30 cellular contexts compared by ENCODE assay signal in the genomic region with DNA sequence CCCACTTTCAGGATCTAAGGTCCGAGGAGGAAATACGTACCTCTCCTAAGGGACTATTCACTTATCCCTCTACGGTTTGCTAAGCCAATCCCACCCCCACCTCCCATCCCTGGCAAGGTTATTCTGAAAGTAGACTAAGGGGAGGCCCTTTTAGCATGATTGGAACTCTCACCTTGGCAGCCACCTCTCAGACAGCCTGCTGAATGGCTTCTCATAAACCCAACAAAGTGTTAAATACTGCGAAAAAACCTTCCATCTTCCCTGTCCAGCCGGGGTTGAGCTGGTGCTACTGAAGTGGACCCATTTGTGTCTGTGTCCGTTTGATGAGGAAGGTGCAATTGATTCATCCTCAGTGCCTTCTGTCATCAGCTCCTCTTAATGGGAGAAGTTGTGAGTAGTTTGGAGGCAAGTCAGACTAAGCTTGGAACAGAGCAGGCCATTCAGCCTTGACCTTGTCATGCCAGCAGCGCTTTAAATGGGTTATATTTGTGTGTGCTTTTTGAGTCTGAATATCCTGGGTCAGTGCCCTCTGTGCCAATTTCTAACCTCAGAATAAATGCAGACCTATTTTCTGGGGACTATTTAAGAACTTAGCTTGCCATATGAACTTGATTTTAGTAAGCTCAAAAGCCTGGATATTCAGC.
"Had no signal": no experiment of that assay in that cellular context is flagged by ENCODE, and none has a peak within 500 bp of the region (broad histone marks: within the 10 kb centered on the region; RNA-seq: fewer than 3 reads in every experiment).

No MANE protein-coding gene starts in this region.

- H3K9ac ChIP-seq: SK-N-SH had no signal

- H3K27ac ChIP-seq: brain microvascular endothelial cell, PC-9, SJSA1 had no signal

- H3K36me3 Mint-ChIP-seq: activated CD4-positive, alpha-beta memory T cell treated with anti-CD3 and anti-CD28 coated beads for 36 hours; activated naive CD4-positive, alpha-beta T cell treated with anti-CD3 and anti-CD28 coated beads, Interleukin-2, amount 50 U/mL, for 72 hours had no signal

- H3K27me3 Mint-ChIP-seq: activated B cell treated with CpG ODN at 0.5 μM for 24 hours; activated CD4-positive, alpha-beta memory T cell treated with anti-CD3 and anti-CD28 coated beads for 36 hours had no signal

- ATAC-seq: activated naive CD4-positive, alpha-beta T cell treated with anti-CD3 and anti-CD28 coated beads, Interleukin-2, amount 50 U/mL, for 72 hours; activated T-cell treated with anti-CD3 and anti-CD28 coated beads, Interleukin-2, amount 50 U/mL, for 4 hours; K562 had no signal

- H3K9me3 ChIP-seq: SJSA1, SK-N-SH had no signal

- H3K4me3 ChIP-seq: K562, PC-9, SJSA1 had no signal

- H3K36me3 ChIP-seq: brain microvascular endothelial cell, SJSA1 had no signal

- DNase-seq: activated B cell treated with CpG ODN at 0.5 μM for 24 hours; activated CD4-positive, alpha-beta memory T cell treated with anti-CD3 and anti-CD28 coated beads for 36 hours; activated CD4-positive, alpha-beta T cell treated with anti-CD3 and anti-CD28 coated beads for 4 hours; activated CD4-positive, alpha-beta T cell treated with anti-CD3 and anti-CD28 coated beads, Interleukin-2, amount 50 U/mL, for 1 hour; activated CD4-positive, CD25-positive, alpha-beta regulatory T cell treated with anti-CD3 and anti-CD28 coated beads, Interleukin-2, amount 50 U/mL, for 72 hours; activated CD8-positive, alpha-beta memory T cell treated with anti-CD3 and anti-CD28 coated beads, Interleukin-2, amount 50 U/mL, for 4 hours; activated gamma-delta T cell treated with Interleukin-2 at 50 U/mL for 16 hours; activated naive CD4-positive, alpha-beta T cell treated with anti-CD3 and anti-CD28 coated beads for 36 hours; activated T-cell treated with anti-CD3 and anti-CD28 coated beads for 4 hours; activated T-cell treated with anti-CD3 and anti-CD28 coated beads, Interleukin-2, amount 50 U/mL, for 4 hours; aorta; brain microvascular endothelial cell; caudate nucleus; IMR-90; NCI-H1105 treated with DMSO at 0.1 percent for 48 hours; NCI-H1436; NCI-H1694; NCI-H1930; NCI-H2081 treated with DMSO at 0.1 percent for 48 hours; NCI-H345; NCI-H524 treated with DMSO at 0.1 percent for 48 hours; PC-9; SHP77 treated with DMSO at 0.1 percent for 48 hours; SK-N-SH had no signal

- H3K4me2 ChIP-seq: PC-9, SK-N-SH had no signal

- H2AFZ ChIP-seq: PC-9 had no signal

- H3K4me1 Mint-ChIP-seq: activated B cell treated with CpG ODN at 0.5 μM for 24 hours had no signal

- H3K9me2 ChIP-seq: SK-N-SH had no signal

- H3K9me3 Mint-ChIP-seq: activated T-helper 1 cell treated with anti-CD3 and anti-CD28 coated beads, Interleukin-12 subunit alpha, Interleukin-12 subunit beta, Interleukin-2, Interleukin-4 antibody, amounts not matched to agents 30 ng/mL and 10 ng/mL and 1 ng/mL, durations not matched to agents 14 hours and 24 hours and 36 hours; T-helper 1 cell treated with Interleukin-12 subunit alpha and Interleukin-12 subunit beta and Interleukin-4 antibody, amounts not matched to agents 30 μg/mL and 1 μg/mL, for 36 hours; T-helper 2 cell treated with Interferon-gamma antibody and Interleukin-4, amounts not matched to agents 5 μg/mL and 100 μg/mL, for 36 hours had no signal

- H3K27ac Mint-ChIP-seq: activated B cell treated with CpG ODN at 0.5 μM for 24 hours; activated CD4-positive, alpha-beta memory T cell treated with anti-CD3 and anti-CD28 coated beads for 36 hours; activated naive CD4-positive, alpha-beta T cell treated with anti-CD3 and anti-CD28 coated beads for 36 hours; activated naive CD4-positive, alpha-beta T cell treated with anti-CD3 and anti-CD28 coated beads, Interleukin-2, amount 50 U/mL, for 72 hours; activated T-helper 1 cell treated with anti-CD3 and anti-CD28 coated beads, Interleukin-12 subunit alpha, Interleukin-12 subunit beta, Interleukin-2, Interleukin-4 antibody, amounts not matched to agents 30 ng/mL and 10 ng/mL and 1 ng/mL, durations not matched to agents 14 hours and 24 hours and 36 hours; T-helper 1 cell treated with Interleukin-12 subunit alpha and Interleukin-12 subunit beta and Interleukin-4 antibody, amounts not matched to agents 30 μg/mL and 1 μg/mL, for 36 hours; T-helper 2 cell treated with Interferon-gamma antibody and Interleukin-4, amounts not matched to agents 5 μg/mL and 100 μg/mL, for 36 hours had no signal

- H3K27me3 ChIP-seq: brain microvascular endothelial cell, SJSA1 had no signal

- H3K4me3 Mint-ChIP-seq: activated B cell treated with CpG ODN at 0.5 μM for 24 hours; activated CD4-positive, alpha-beta memory T cell treated with anti-CD3 and anti-CD28 coated beads for 36 hours; activated naive CD4-positive, alpha-beta T cell treated with anti-CD3 and anti-CD28 coated beads for 36 hours; activated T-cell treated with anti-CD3 and anti-CD28 coated beads, Interleukin-2, amount 50 U/mL, for 4 hours; activated T-helper 1 cell treated with anti-CD3 and anti-CD28 coated beads, Interleukin-12 subunit alpha, Interleukin-12 subunit beta, Interleukin-2, Interleukin-4 antibody, amounts not matched to agents 30 ng/mL and 10 ng/mL and 1 ng/mL, durations not matched to agents 14 hours and 24 hours and 36 hours; T-helper 1 cell treated with Interleukin-12 subunit alpha and Interleukin-12 subunit beta and Interleukin-4 antibody, amounts not matched to agents 30 μg/mL and 1 μg/mL, for 36 hours; T-helper 2 cell treated with Interferon-gamma antibody and Interleukin-4, amounts not matched to agents 5 μg/mL and 100 μg/mL, for 36 hours had no signal
